Comparison of ENCODE assay signal across 1 cellular context in the genomic region with DNA sequence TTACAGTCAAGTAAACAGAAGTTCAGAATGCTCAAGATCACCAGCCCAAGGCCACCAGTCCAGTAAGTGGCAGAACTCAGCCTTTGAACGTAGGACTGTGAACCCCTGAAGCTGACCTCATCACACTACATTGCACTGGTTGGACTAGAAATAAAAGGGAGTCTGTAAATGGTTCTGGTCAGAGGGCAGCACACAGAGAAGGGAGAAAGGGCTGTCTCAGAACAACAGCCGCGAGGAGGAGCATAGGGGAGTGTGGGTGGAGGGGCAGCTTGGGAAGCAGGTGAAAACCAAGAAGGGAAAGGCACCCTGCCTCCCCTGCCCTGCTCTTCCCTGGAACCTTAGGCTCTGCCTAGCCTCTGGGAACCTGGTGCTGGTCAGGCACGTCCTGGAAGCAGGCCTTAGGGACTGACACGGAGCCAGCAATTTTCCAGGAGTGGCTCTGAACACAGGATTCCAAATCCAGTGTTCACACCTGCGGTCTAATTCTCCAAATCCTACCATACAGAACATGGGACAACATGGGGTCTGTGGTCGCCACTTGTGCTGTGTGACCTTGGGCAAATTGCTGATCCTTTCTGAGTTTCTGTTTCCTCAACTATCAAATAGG.
TF ChIP-seq lines count a peak whose summit lies in the region.

No MANE protein-coding gene starts in this region.

TF ChIP-seq in HepG2, 621 proteins besides CTCF, POLR2A, EP300 and RAD21 (continued from another document):
- TF ChIP-seq, protein P1, sequence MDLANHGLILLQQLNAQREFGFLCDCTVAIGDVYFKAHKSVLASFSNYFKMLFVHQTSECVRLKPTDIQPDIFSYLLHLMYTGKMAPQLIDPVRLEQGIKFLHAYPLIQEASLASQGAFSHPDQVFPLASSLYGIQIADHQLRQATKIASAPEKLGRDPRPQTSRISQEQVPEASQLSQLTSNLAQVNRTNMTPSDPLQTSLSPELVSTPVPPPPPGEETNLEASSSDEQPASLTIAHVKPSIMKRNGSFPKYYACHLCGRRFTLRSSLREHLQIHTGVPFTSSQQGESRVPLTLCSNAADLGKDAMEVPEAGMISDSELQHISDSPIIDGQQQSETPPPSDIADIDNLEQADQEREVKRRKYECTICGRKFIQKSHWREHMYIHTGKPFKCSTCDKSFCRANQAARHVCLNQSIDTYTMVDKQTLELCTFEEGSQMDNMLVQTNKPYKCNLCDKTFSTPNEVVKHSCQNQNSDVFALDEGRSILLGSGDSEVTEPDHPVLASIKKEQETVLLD (CRISPR knock-in tag; IDR thresholded peaks at IDR 0.05; ENCODE audit: low read depth) = no peak
- TF ChIP-seq AGO1 (IDR thresholded peaks at IDR 0.05; ENCODE audit: low read depth, low read length, poor library complexity, severe bottlenecking) (no peak), ZNF546 (CRISPR knock-in tag; conservative IDR thresholded peaks at IDR 0.05) (peak; percentile 80; the same call in 1 of the 2 replicates), FOXK1 (CRISPR knock-in tag; IDR thresholded peaks at IDR 0.05; ENCODE audit: borderline replicate concordance, low read depth) (0 out of 2 replicates have a peak, but pooled peaks have one; percentile 25), ATF6 (CRISPR knock-in tag; conservative IDR thresholded peaks at IDR 0.05) (no peak)
TF ChIP-seq in HepG2: peak in this region for 158.
